ENCODE assay signal across 8 cellular contexts in the genomic region with DNA sequence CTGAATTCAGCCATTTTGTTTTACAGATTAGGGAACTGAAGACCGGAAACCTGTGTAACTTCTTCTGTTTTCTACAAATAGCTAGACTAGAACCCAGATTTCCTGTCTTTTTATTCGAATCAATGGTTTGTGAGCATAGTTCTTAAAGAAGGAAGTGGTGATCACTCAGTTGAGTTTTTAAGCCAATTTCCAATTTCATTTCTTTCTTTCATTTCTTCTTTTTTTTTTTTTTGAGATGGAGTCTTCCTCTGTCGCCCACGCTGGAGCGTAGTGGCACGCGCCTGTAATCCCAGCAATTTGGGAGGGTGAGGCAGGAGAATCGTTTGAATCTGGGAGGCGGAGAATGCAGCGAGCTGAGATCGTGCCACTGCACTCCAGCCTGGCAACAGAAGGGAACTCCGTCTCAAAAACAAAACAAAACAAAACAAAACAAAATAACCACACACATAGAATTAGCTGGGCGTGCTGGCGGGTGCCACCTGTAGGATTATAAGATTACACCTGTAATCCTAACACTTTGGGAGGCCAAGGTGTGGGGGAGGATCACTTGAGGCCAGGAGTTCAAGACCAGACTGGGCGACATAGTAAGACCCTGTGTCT. TPM values are rescaled to one million over a fixed set of nuclear protein-coding genes. Genes with fewer than 3 reads are reported as not detected.
DNase-seq lines count a peak whose midpoint lies in the region; ATAC-seq and TF ChIP-seq lines count a peak whose summit lies in the region.

No MANE protein-coding gene starts in this region.

- no peaks in the 10 kb centered on the region for H3K27me3 Mint-ChIP-seq in chondrocyte (ENCODE audit: low read depth)

- ATAC-seq in GM18870 (IDR thresholded peaks at IDR 0.05; ENCODE audit: unreplicated experiment) (peak; percentile 36), HG03439 (IDR thresholded peaks at IDR 0.05; ENCODE audit: unreplicated experiment) (peak; percentile 30)

- peaks cover 2% of the 10 kb centered on the region for H3K36me3 Mint-ChIP-seq in chondrocyte (ENCODE audit: low read depth)

- no peaks in the 10 kb centered on the region for H3K9me3 Mint-ChIP-seq in chondrocyte (ENCODE audit: low read depth)

- DNase-seq in activated CD4-positive, alpha-beta T cell treated with anti-CD3 and anti-CD28 coated beads, Interleukin-2, amount 50 U/mL, for 1 hour = peak; percentile 61
- DNase-seq in putamen (ENCODE audit: low spot score) = peak; percentile 25
- DNase-seq in chondrocyte (ENCODE audit: low spot score) = no peak
- DNase-seq in NCI-H2227 (lab: John Stamatoyannopoulos, UW; ENCODE audit: unreplicated experiment) = no peak
- no peak for DNase-seq in NCI-H187 (lab: John Stamatoyannopoulos, UW)
- no peak for DNase-seq in AG08396 (ENCODE audit: low spot score)

- H3K4me3 Mint-ChIP-seq in chondrocyte (ENCODE audit: unreplicated experiment) = no peak overlapping the region

- peaks cover 7% of the 10 kb centered on the region for H3K4me1 Mint-ChIP-seq in chondrocyte (ENCODE audit: low read depth)

- TF ChIP-seq CTCF in chondrocyte (IDR thresholded peaks at IDR 0.05) = no peak

- no peak overlapping the region for H3K27ac Mint-ChIP-seq in chondrocyte (ENCODE audit: unreplicated experiment)

RNA-seq across cellular contexts. Expression of a gene that starts 3.0 kb away (rescaled TPM):
- 35.3 to 51.1 TPM (median 39.1 TPM) in 3 replicates for total RNA-seq in chondrocyte

RNA-seq across cellular contexts. Expression of a gene that starts 18.6 kb away (rescaled TPM):
- 19.5 to 22.4 TPM (median 19.6 TPM) in 3 replicates for total RNA-seq in chondrocyte

Comparison
In these comparisons a context has a peak if more than half of its experiments do, and no peak if none do; other contexts are left out.
1. DNase-seq: peak in activated CD4-positive, alpha-beta T cell treated with anti-CD3 and anti-CD28 coated beads, Interleukin-2, amount 50 U/mL, for 1 hour (single experiment) and putamen (single experiment); none in chondrocyte (single experiment), NCI-H2227 (single experiment), NCI-H187 (0 of 2) and AG08396 (single experiment).